In genomic region chr19:18502633-18503294, GRCh38 we compare ENCODE assay signal across 9 cellular contexts. TPM values are rescaled to one million over a fixed set of nuclear protein-coding genes. Genes with fewer than 3 reads are reported as not detected.
A peak's percentile ranks its signal among the peaks of the same experiment; 100 is the strongest.
DNase-seq lines count a peak whose midpoint lies in the region; ATAC-seq and TF ChIP-seq lines count a peak whose summit lies in the region.
"Had no signal": no experiment of that assay in that cellular context is flagged by ENCODE, and none has a peak within 500 bp of the region (broad histone marks: within the 10 kb centered on the region; RNA-seq: fewer than 3 reads in every experiment).

No MANE protein-coding gene starts in this region.

- intact Hi-C loops in thyroid gland (cut with DNase I): no loop called here

- H3K4me1 Mint-ChIP-seq in activated T-cell treated with anti-CD3 and anti-CD28 coated beads, Interleukin-2, amount 50 U/mL, for 72 hours (ENCODE audit: low read depth): peaks cover 81% of the 10 kb centered on the region
- peaks cover 58% of the 10 kb centered on the region for H3K4me1 Mint-ChIP-seq in activated T-helper 17 cell treated with anti-CD3 and anti-CD28 coated beads, Interleukin-2, amount 50 U/mL, for 72 hours

- peaks cover 72 to 97% of the 10 kb centered on the region in 2 donors for H3K4me1 ChIP-seq in thyroid gland

- H3K9me3 Mint-ChIP-seq in activated T-cell treated with anti-CD3 and anti-CD28 coated beads, Interleukin-2, amount 50 U/mL, for 72 hours: no peaks in the 10 kb centered on the region
- H3K9me3 Mint-ChIP-seq in activated T-helper 17 cell treated with anti-CD3 and anti-CD28 coated beads, Interleukin-2, amount 50 U/mL, for 72 hours: no peaks in the 10 kb centered on the region

- H3K9me3 ChIP-seq in thyroid gland: no peaks in the 10 kb centered on the region

- H3K27ac Mint-ChIP-seq in activated T-cell treated with anti-CD3 and anti-CD28 coated beads, Interleukin-2, amount 50 U/mL, for 72 hours: peak overlapping the region; percentile 76
- H3K27ac Mint-ChIP-seq in activated T-helper 17 cell treated with anti-CD3 and anti-CD28 coated beads, Interleukin-2, amount 50 U/mL, for 72 hours: peak overlapping the region; percentile 18

- H3K36me3 ChIP-seq in thyroid gland: no peaks in the 10 kb centered on the region

- TF ChIP-seq POLR2A in thyroid gland (IDR thresholded peaks at IDR 0.05): no peak

- no peak for ATAC-seq in activated T-cell treated with anti-CD3 and anti-CD28 coated beads, Interleukin-2, amount 50 U/mL, for 72 hours (replicated peaks in 1 of 2)
- ATAC-seq in activated T-helper 17 cell treated with anti-CD3 and anti-CD28 coated beads, Interleukin-2, amount 50 U/mL, for 72 hours (replicated peaks): no peak
- ATAC-seq in HG03280 (IDR thresholded peaks at IDR 0.05; ENCODE audit: unreplicated experiment): no peak

- H3K27me3 ChIP-seq in thyroid gland: no peaks in the 10 kb centered on the region

- 40 to 45% methylated on average over 17 to 18 of the region's 18 CpGs for WGBS in thyroid gland, 2 donors

- TF ChIP-seq CTCF in thyroid gland (IDR thresholded peaks at IDR 0.05): no peak

- H3K4me3 ChIP-seq in thyroid gland (replicated peaks in 1 of 3): no peak overlapping the region

- H3K4me3 Mint-ChIP-seq in activated T-cell treated with anti-CD3 and anti-CD28 coated beads, Interleukin-2, amount 50 U/mL, for 72 hours: no peak overlapping the region
- peak overlapping the region; percentile 54 for H3K4me3 Mint-ChIP-seq in activated T-helper 17 cell treated with anti-CD3 and anti-CD28 coated beads, Interleukin-2, amount 50 U/mL, for 72 hours

- no peaks in the 10 kb centered on the region for H3K27me3 Mint-ChIP-seq in activated T-cell treated with anti-CD3 and anti-CD28 coated beads, Interleukin-2, amount 50 U/mL, for 72 hours (ENCODE audit: low read depth)
- no peaks in the 10 kb centered on the region for H3K27me3 Mint-ChIP-seq in activated T-helper 17 cell treated with anti-CD3 and anti-CD28 coated beads, Interleukin-2, amount 50 U/mL, for 72 hours
- H3K27me3 Mint-ChIP-seq: CD4-positive, CD25-positive, alpha-beta regulatory T cell had no signal

- H3K27ac ChIP-seq in thyroid gland: peak overlapping the region in 2 of 3 donors; percentile 2 to 79

- H3K36me3 Mint-ChIP-seq in activated T-cell treated with anti-CD3 and anti-CD28 coated beads, Interleukin-2, amount 50 U/mL, for 72 hours (ENCODE audit: insufficient read depth in 2 of 2): no peaks in the 10 kb centered on the region
- no peaks in the 10 kb centered on the region for H3K36me3 Mint-ChIP-seq in activated T-helper 17 cell treated with anti-CD3 and anti-CD28 coated beads, Interleukin-2, amount 50 U/mL, for 72 hours (ENCODE audit: low read depth)
- H3K36me3 Mint-ChIP-seq: CD4-positive, CD25-positive, alpha-beta regulatory T cell had no signal

- DNase-seq in activated T-cell treated with anti-CD3 and anti-CD28 coated beads, Interleukin-2, amount 50 U/mL, for 72 hours: no peak
- no peak for DNase-seq in activated T-cell treated with anti-CD3 and anti-CD28 coated beads, Interleukin-2, amount 50 U/mL, for 1 hour
- DNase-seq in left kidney (ENCODE audit: low read depth, low spot score) (peak; percentile 37), thyroid gland (peak; percentile 78 to 81), activated gamma-delta T cell treated with Interleukin-2 at 50 U/mL for 16 hours (no peak)
- DNase-seq in activated CD8-positive, alpha-beta memory T cell treated with anti-CD3 and anti-CD28 coated beads, Interleukin-2, amount 50 U/mL, for 4 hours: no peak
- DNase-seq: CD4-positive, CD25-positive, alpha-beta regulatory T cell had no signal

RNA-seq across cellular contexts. Expression of gene ELL, which starts 19.1 kb away (rescaled TPM):
- 10 to 100 TPM; 25.9 to 32.3 TPM for total RNA-seq in activated T-cell treated with anti-CD3 and anti-CD28 coated beads, Interleukin-2, amount 50 U/mL, for 72 hours
- total RNA-seq in activated T-helper 17 cell treated with anti-CD3 and anti-CD28 coated beads, Interleukin-2, amount 50 U/mL, for 72 hours: 10 to 100 TPM; 23.7 to 41.8 TPM
- 10 to 100 TPM; 10.8 to 31.0 (median 11.5) TPM for total RNA-seq in thyroid gland

RNA-seq across cellular contexts. Expression of gene FKBP8, which starts 40.6 kb away (rescaled TPM):
- 100 to 1,000 TPM; 223 to 239 TPM for total RNA-seq in activated T-cell treated with anti-CD3 and anti-CD28 coated beads, Interleukin-2, amount 50 U/mL, for 72 hours
- 100 to 1,000 TPM; 222 to 320 TPM for total RNA-seq in activated T-helper 17 cell treated with anti-CD3 and anti-CD28 coated beads, Interleukin-2, amount 50 U/mL, for 72 hours
- 100 to 1,000 TPM; 238 to 394 (median 314) TPM for total RNA-seq in thyroid gland

RNA-seq across cellular contexts. Expression of gene KXD1, which starts 54.9 kb away (rescaled TPM):
- total RNA-seq in activated T-cell treated with anti-CD3 and anti-CD28 coated beads, Interleukin-2, amount 50 U/mL, for 72 hours: 100 to 1,000 TPM; 127 to 139 TPM
- total RNA-seq in activated T-helper 17 cell treated with anti-CD3 and anti-CD28 coated beads, Interleukin-2, amount 50 U/mL, for 72 hours: 100 to 1,000 TPM; 116 to 118 TPM
- total RNA-seq in thyroid gland: 100 to 1,000 TPM in 2 of 4 donors, 10 to 100 TPM in 2; 98.1 to 117 (median 103) TPM

Comparison
In these comparisons a context has a peak if more than half of its experiments do, and no peak if none do; other contexts are left out.
1. DNase-seq: peak in left kidney (single experiment) and thyroid gland (2 of 2); none in activated T-cell treated with anti-CD3 and anti-CD28 coated beads, Interleukin-2, amount 50 U/mL, for 72 hours (0 of 2), activated T-cell treated with anti-CD3 and anti-CD28 coated beads, Interleukin-2, amount 50 U/mL, for 1 hour (single experiment), activated gamma-delta T cell treated with Interleukin-2 at 50 U/mL for 16 hours (single experiment) and activated CD8-positive, alpha-beta memory T cell treated with anti-CD3 and anti-CD28 coated beads, Interleukin-2, amount 50 U/mL, for 4 hours (single experiment).